Comparison of ENCODE assay signal across 8 cellular contexts in the genomic region with DNA sequence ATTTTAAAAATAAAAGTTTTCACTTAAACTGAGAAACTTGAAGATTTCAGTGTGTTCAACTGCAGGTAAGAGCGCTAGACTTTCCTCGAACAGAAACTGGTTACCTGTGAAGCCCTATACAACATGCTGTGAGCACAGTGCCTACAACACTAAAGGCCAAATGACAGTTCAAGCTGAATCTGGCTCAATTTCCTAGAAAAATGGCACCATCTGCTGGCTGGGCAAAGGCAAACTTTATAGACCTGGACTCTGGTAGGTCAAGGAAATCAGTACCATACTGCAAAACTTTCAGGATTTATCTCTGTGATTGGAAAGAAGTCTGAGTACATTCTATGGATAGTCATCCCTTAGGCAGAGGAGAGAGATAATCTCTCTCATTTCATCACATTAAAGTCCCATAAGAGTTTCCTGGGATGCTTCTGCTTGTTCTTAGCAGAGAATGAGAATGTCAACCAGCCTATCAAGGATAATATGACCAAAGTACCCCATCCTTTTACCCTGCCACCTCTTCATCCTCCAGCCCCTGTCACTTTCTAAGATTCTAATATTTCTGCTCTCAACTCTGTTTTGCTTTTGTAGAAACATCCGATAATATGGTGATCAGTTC. TPM values are rescaled to one million over a fixed set of nuclear protein-coding genes. Genes with fewer than 3 reads are reported as not detected.
DNase-seq lines count a peak whose midpoint lies in the region; FAIRE-seq and TF ChIP-seq lines count a peak whose summit lies in the region.

No MANE protein-coding gene starts in this region.

- no peak overlapping the region for H3K27ac Mint-ChIP-seq in activated naive CD8-positive, alpha-beta T cell treated with anti-CD3 and anti-CD28 coated beads for 36 hours

- H3K9me3 Mint-ChIP-seq in activated naive CD8-positive, alpha-beta T cell treated with anti-CD3 and anti-CD28 coated beads for 36 hours: no peaks in the 10 kb centered on the region

- no peak for TF ChIP-seq POLR2A in GM12891 (IDR thresholded peaks at IDR 0.05; ENCODE audit: low read depth, low read length)

- H3K4me1 Mint-ChIP-seq in activated naive CD8-positive, alpha-beta T cell treated with anti-CD3 and anti-CD28 coated beads for 36 hours: no peaks in the 10 kb centered on the region

- H3K27me3 Mint-ChIP-seq in activated naive CD8-positive, alpha-beta T cell treated with anti-CD3 and anti-CD28 coated beads for 36 hours: peaks cover 8% of the 10 kb centered on the region

- no peaks in the 10 kb centered on the region for H3K36me3 Mint-ChIP-seq in activated naive CD8-positive, alpha-beta T cell treated with anti-CD3 and anti-CD28 coated beads for 36 hours

- no peak overlapping the region for H3K4me3 Mint-ChIP-seq in activated naive CD8-positive, alpha-beta T cell treated with anti-CD3 and anti-CD28 coated beads for 36 hours

- in situ Hi-C loops in ACHN (cut with HindIII; ENCODE audit: low pct_ligation_motif_present, low pct_unique_long_range_greater_than_20kb, low sequenced_read_pairs): loop anchor here (25.0 kb wide), 1 partner anchor 175 kb away; no protein-coding TSS in a partner anchor

- DNase-seq in ACHN: peak; percentile 67
- peak; percentile 20 for DNase-seq in GM12891 (ENCODE audit: insufficient read length, low spot score)
- DNase-seq in NCI-H1105 treated with DMSO at 0.1 percent for 48 hours (lab: John Stamatoyannopoulos, UW): peak; percentile 69
- DNase-seq in activated naive CD8-positive, alpha-beta T cell treated with anti-CD3 and anti-CD28 coated beads for 36 hours: peak; percentile 5
- peak; percentile 67 for DNase-seq in iPS DF 19.7 (ENCODE audit: low read depth, low spot score)
- no peak for DNase-seq in GM19240 (ENCODE audit: insufficient read length, low spot score)
- DNase-seq in GF-D8 (lab: John Stamatoyannopoulos, UW): no peak
- DNase-seq in stimulated activated CD4-positive, alpha-beta T cell treated with anti-CD3 and anti-CD28 coated beads, Interleukin-1b, Interleukin-23, amount 100 ng/mL, for 48 hours: no peak

- FAIRE-seq in GM12891 (lab: Jason Lieb, UNC): peak; percentile 74

TF ChIP-seq in GM12891, 5 proteins besides CTCF, POLR2A, EP300 and RAD21:
- TF ChIP-seq POLR2AphosphoS5 (IDR thresholded peaks at IDR 0.05; ENCODE audit: low read depth, low read length) (no peak), PAX5 (IDR thresholded peaks at IDR 0.05; ENCODE audit: insufficient read depth, low read length, severe bottlenecking) (no peak), TAF1 (IDR thresholded peaks at IDR 0.05; ENCODE audit: low read depth, low read length) (no peak), POU2F2 (IDR thresholded peaks at IDR 0.05; ENCODE audit: low read depth, low read length) (no peak), SPI1 (IDR thresholded peaks at IDR 0.05; ENCODE audit: low read depth, low read length) (no peak)

RNA-seq across cellular contexts. Expression of gene FOXB2, which starts 31.8 kb away (rescaled TPM):
- not detected for polyA plus RNA-seq in GM12891 (2012; ENCODE audit: low read depth, missing spikeins)
- total RNA-seq in activated naive CD8-positive, alpha-beta T cell treated with anti-CD3 and anti-CD28 coated beads for 36 hours: not detected

Comparison
In these comparisons a context has a peak if more than half of its experiments do, and no peak if none do; other contexts are left out.
1. DNase-seq: peak in ACHN (single experiment), GM12891 (single experiment), NCI-H1105 treated with DMSO at 0.1 percent for 48 hours (single experiment), activated naive CD8-positive, alpha-beta T cell treated with anti-CD3 and anti-CD28 coated beads for 36 hours (single experiment) and iPS DF 19.7 (single experiment); none in GM19240 (single experiment), GF-D8 (single experiment) and stimulated activated CD4-positive, alpha-beta T cell treated with anti-CD3 and anti-CD28 coated beads, Interleukin-1b, Interleukin-23, amount 100 ng/mL, for 48 hours (single experiment).